ENCODE assay signal across 9 cellular contexts in genomic region chr1:156153362-156153761, GRCh38. TPM values are rescaled to one million over a fixed set of nuclear protein-coding genes. Genes with fewer than 3 reads are reported as not detected.
DNase-seq lines count a peak whose midpoint lies in the region; ATAC-seq and TF ChIP-seq lines count a peak whose summit lies in the region.
"Had no signal": no experiment of that assay in that cellular context is flagged by ENCODE, and none has a peak within 500 bp of the region (broad histone marks: within the 10 kb centered on the region; RNA-seq: fewer than 3 reads in every experiment).

TSS of gene SEMA4A (plus strand) at chr1:156153585. CDS start at chr1:156154579, 994 bp downstream.

- no peaks in the 10 kb centered on the region for H3K9me3 ChIP-seq in DOHH2 (ENCODE audit: control insufficient read depth, insufficient read depth, low read length)

- ATAC-seq in omental fat pad (ENCODE audit: low FRiP score) (no peak), GM21825 (IDR thresholded peaks at IDR 0.05; ENCODE audit: unreplicated experiment) (no peak), GM21723 (IDR thresholded peaks at IDR 0.05; ENCODE audit: unreplicated experiment) (no peak)

- peaks cover 100% of the 10 kb centered on the region for H3K4me1 ChIP-seq in DOHH2 (ENCODE audit: control insufficient read depth, low read length)

- peak within 1 kb of the TSS; percentile 96 for H3K27ac ChIP-seq in DOHH2 (ENCODE audit: low read depth, low read length)

- no peaks in the 10 kb centered on the region for H3K27me3 ChIP-seq in DOHH2 (ENCODE audit: control insufficient read depth, low read length)

- H3K4me3 ChIP-seq in DOHH2 (ENCODE audit: low read length) (peak within 1 kb of the TSS; percentile 76), epithelial cell of esophagus (ENCODE audit: low read length) (peak within 1 kb of the TSS; percentile 38)

- peaks cover 10% of the 10 kb centered on the region for H3F3A ChIP-seq in DOHH2 (ENCODE audit: control insufficient read depth, insufficient read depth)

- no peaks in the 10 kb centered on the region for H4K20me1 ChIP-seq in DOHH2 (ENCODE audit: control insufficient read depth, insufficient read depth, low read depth, low read length)

- TF ChIP-seq CTCF in DOHH2 (IDR thresholded peaks at IDR 0.05; ENCODE audit: low read depth, low read length, poor library complexity, severe bottlenecking) (no peak), epithelial cell of esophagus (IDR thresholded peaks at IDR 0.05; ENCODE audit: insufficient read depth, low read depth, low read length, missing control alignments) (no peak), omental fat pad (IDR thresholded peaks at IDR 0.05) (no peak)

- peaks cover 44% of the 10 kb centered on the region for H3K79me2 ChIP-seq in DOHH2 (ENCODE audit: control insufficient read depth, low read length)

- H3K4me2 ChIP-seq in DOHH2 (ENCODE audit: low read length): peak within 1 kb of the TSS; percentile 99

- peak; percentile 88 for DNase-seq in NCI-H510A (lab: John Stamatoyannopoulos, UW)
- DNase-seq in epithelial cell of esophagus (ENCODE audit: low read depth): peak; percentile 94
- no peak for DNase-seq in omental fat pad (ENCODE audit: low spot score)
- DNase-seq in NCI-H2029 (lab: John Stamatoyannopoulos, UW): no peak
- DNase-seq in NCI-H1105 (lab: John Stamatoyannopoulos, UW): no peak
- DNase-seq: effector memory CD4-positive, alpha-beta T cell had no signal

- H3K9me2 ChIP-seq in DOHH2 (replicated peaks; ENCODE audit: control insufficient read depth, low read length): no peaks in the 10 kb centered on the region

- H3K36me3 ChIP-seq in DOHH2 (ENCODE audit: control insufficient read depth, low read length): peaks cover 32% of the 10 kb centered on the region

RNA-seq across cellular contexts. Expression of gene SEMA4A, which starts in this region (rescaled TPM):
- total RNA-seq in omental fat pad: 10 to 100 TPM in 3 of 4 donors, 1 to 10 TPM in 1; 4.1 to 99.1 (median 24.6) TPM

Comparison
In these comparisons a context has a peak if more than half of its experiments do, and no peak if none do; other contexts are left out.
1. DNase-seq: peak in NCI-H510A (single experiment) and epithelial cell of esophagus (single experiment); none in omental fat pad (single experiment), NCI-H2029 (single experiment) and NCI-H1105 (single experiment).